13 cellular contexts compared by ENCODE assay signal in the genomic region with DNA sequence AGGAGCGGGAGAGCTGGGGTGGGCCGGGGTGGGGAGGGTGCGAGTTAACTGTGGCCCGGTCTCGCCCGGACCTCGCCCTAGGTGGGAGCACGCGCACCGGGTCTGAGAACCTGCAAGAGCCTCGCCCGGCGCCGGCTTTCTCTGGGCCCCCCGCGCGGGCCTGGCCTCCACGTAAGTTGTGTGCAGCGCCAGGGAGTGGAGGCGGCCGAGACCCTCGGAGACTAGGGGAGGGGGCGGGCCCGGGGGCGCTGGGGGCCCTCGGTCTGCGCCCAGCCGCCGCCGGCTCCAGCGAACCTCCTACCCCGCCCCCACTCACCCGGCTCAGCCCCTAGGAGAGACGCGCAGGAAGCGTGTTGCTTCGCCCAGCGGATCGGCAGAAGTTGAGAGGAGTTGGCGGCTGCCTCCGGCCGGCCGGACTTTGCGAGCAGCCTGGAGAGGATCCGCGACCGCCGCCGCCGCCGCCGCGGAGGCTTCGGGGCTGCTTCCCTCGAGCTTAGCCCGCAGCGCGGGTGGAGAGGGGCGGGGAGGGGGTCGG.
DNase-seq lines count a peak whose midpoint lies in the region; ATAC-seq lines count a peak whose summit lies in the region.
"Had no signal": no experiment of that assay in that cellular context is flagged by ENCODE, and none has a peak within 500 bp of the region (broad histone marks: within the 10 kb centered on the region; RNA-seq: fewer than 3 reads in every experiment).

A gene (plus strand): TSS at position 356 of the 535 bp plus-strand sequence. CDS start 423 bp downstream, outside the sequence.

- no peak within 1 kb of the TSS for H3K4me3 Mint-ChIP-seq in stimulated activated naive CD8-positive, alpha-beta T cell treated with anti-CD3 and anti-CD28 coated beads, Interleukin-15, amount 100 ng/mL, for 72 hours
- H3K4me3 Mint-ChIP-seq: T-helper 1 cell treated with Interleukin-12 subunit alpha and Interleukin-12 subunit beta and Interleukin-4 antibody, amounts not matched to agents 30 μg/mL and 1 μg/mL, for 36 hours had no signal

- no peaks in the 10 kb centered on the region for H3K9me3 Mint-ChIP-seq in stimulated activated naive CD8-positive, alpha-beta T cell treated with anti-CD3 and anti-CD28 coated beads, Interleukin-15, amount 100 ng/mL, for 72 hours
- H3K9me3 Mint-ChIP-seq: T-helper 1 cell treated with Interleukin-12 subunit alpha and Interleukin-12 subunit beta and Interleukin-4 antibody, amounts not matched to agents 30 μg/mL and 1 μg/mL, for 36 hours had no signal

- H3K27ac Mint-ChIP-seq in stimulated activated naive CD8-positive, alpha-beta T cell treated with anti-CD3 and anti-CD28 coated beads, Interleukin-15, amount 100 ng/mL, for 72 hours, result no peak within 1 kb of the TSS
- H3K27ac Mint-ChIP-seq: T-helper 1 cell treated with Interleukin-12 subunit alpha and Interleukin-12 subunit beta and Interleukin-4 antibody, amounts not matched to agents 30 μg/mL and 1 μg/mL, for 36 hours had no signal

- H3K4me3 ChIP-seq in adipocyte (ENCODE audit: low read length), result no peak within 1 kb of the TSS
- H3K4me3 ChIP-seq in iPS-15b (ENCODE audit: low read depth, low read length), result peak within 1 kb of the TSS; percentile 63
- H3K4me3 ChIP-seq: prostate gland had no signal

- peaks cover 4% of the 10 kb centered on the region for H3K9me3 ChIP-seq in adipocyte (ENCODE audit: control insufficient read depth, low read length)
- no peaks in the 10 kb centered on the region for H3K9me3 ChIP-seq in iPS-15b (ENCODE audit: control insufficient read depth, insufficient read depth, low read length)
- H3K9me3 ChIP-seq: prostate gland had no signal

- H3K4me1 Mint-ChIP-seq in stimulated activated naive CD8-positive, alpha-beta T cell treated with anti-CD3 and anti-CD28 coated beads, Interleukin-15, amount 100 ng/mL, for 72 hours, result peaks cover 17% of the 10 kb centered on the region

- no peaks in the 10 kb centered on the region for H3K4me1 ChIP-seq in adipocyte (ENCODE audit: control insufficient read depth, insufficient read depth, low read length)
- peaks cover 13% of the 10 kb centered on the region for H3K4me1 ChIP-seq in iPS-15b (ENCODE audit: control insufficient read depth, insufficient read depth, low read length)
- H3K4me1 ChIP-seq: prostate gland had no signal

- peaks cover 53% of the 10 kb centered on the region for H3K27me3 ChIP-seq in adipocyte (replicated peaks; ENCODE audit: control insufficient read depth, insufficient read depth, low read length)
- H3K27me3 ChIP-seq in iPS-15b (ENCODE audit: control insufficient read depth, insufficient read depth, low read length), result peaks cover 68% of the 10 kb centered on the region

- H3K9ac ChIP-seq in adipocyte (ENCODE audit: low read length), result no peak within 1 kb of the TSS
- H3K9ac ChIP-seq in iPS-15b (ENCODE audit: low read depth, low read length), result no peak within 1 kb of the TSS

- DNase-seq in stimulated activated naive CD8-positive, alpha-beta T cell treated with anti-CD3 and anti-CD28 coated beads, Interleukin-15, Interleukin-2, amounts not matched to agents 100 U/mL and 50 U/mL, for 24 hours, result peak; percentile 7
- DNase-seq in stimulated activated naive CD8-positive, alpha-beta T cell treated with anti-CD3 and anti-CD28 coated beads, Interleukin-15, amount 100 ng/mL, for 72 hours, result no peak
- peak; percentile 0 for DNase-seq in adipocyte (ENCODE audit: low read depth)
- no peak for DNase-seq in HuH-7.5 (ENCODE audit: low spot score)
- DNase-seq in activated CD8-positive, alpha-beta memory T cell treated with anti-CD3 and anti-CD28 coated beads for 24 hours, result no peak
- DNase-seq in NCI-H128 (lab: John Stamatoyannopoulos, UW; ENCODE audit: unreplicated experiment), result no peak
- DNase-seq: activated effector memory CD4-positive, alpha-beta T cell treated with anti-CD3 and anti-CD28 coated beads, Interleukin-2, amount 50 U/mL, for 16 hours; Calu3; MM.1S had no signal

- no peak for ATAC-seq in stimulated activated naive CD8-positive, alpha-beta T cell treated with anti-CD3 and anti-CD28 coated beads, Interleukin-15, Interleukin-2, amounts not matched to agents 100 U/mL and 50 U/mL, for 24 hours
- no peak for ATAC-seq in stimulated activated naive CD8-positive, alpha-beta T cell treated with anti-CD3 and anti-CD28 coated beads, Interleukin-15, amount 100 ng/mL, for 72 hours
- no peak for ATAC-seq in HG03045 (IDR thresholded peaks at IDR 0.05; ENCODE audit: unreplicated experiment)

- no peaks in the 10 kb centered on the region for H3K36me3 ChIP-seq in adipocyte (ENCODE audit: control insufficient read depth, insufficient read depth, low read length, severe bottlenecking)
- H3K36me3 ChIP-seq in iPS-15b (ENCODE audit: control insufficient read depth, insufficient read depth, low read length), result no peaks in the 10 kb centered on the region
- H3K36me3 ChIP-seq: prostate gland had no signal

- H3K27me3 Mint-ChIP-seq in stimulated activated naive CD8-positive, alpha-beta T cell treated with anti-CD3 and anti-CD28 coated beads, Interleukin-15, amount 100 ng/mL, for 72 hours, result peaks cover 90% of the 10 kb centered on the region

Comparison
In these comparisons a context has a peak if more than half of its experiments do, and no peak if none do; other contexts are left out.
1. DNase-seq: peak in stimulated activated naive CD8-positive, alpha-beta T cell treated with anti-CD3 and anti-CD28 coated beads, Interleukin-15, Interleukin-2, amounts not matched to agents 100 U/mL and 50 U/mL, for 24 hours (single experiment) and adipocyte (single experiment); none in stimulated activated naive CD8-positive, alpha-beta T cell treated with anti-CD3 and anti-CD28 coated beads, Interleukin-15, amount 100 ng/mL, for 72 hours (0 of 2), HuH-7.5 (single experiment), activated CD8-positive, alpha-beta memory T cell treated with anti-CD3 and anti-CD28 coated beads for 24 hours (single experiment) and NCI-H128 (single experiment).